Comparison of ENCODE assay signal across 6 cellular contexts in the genomic region with DNA sequence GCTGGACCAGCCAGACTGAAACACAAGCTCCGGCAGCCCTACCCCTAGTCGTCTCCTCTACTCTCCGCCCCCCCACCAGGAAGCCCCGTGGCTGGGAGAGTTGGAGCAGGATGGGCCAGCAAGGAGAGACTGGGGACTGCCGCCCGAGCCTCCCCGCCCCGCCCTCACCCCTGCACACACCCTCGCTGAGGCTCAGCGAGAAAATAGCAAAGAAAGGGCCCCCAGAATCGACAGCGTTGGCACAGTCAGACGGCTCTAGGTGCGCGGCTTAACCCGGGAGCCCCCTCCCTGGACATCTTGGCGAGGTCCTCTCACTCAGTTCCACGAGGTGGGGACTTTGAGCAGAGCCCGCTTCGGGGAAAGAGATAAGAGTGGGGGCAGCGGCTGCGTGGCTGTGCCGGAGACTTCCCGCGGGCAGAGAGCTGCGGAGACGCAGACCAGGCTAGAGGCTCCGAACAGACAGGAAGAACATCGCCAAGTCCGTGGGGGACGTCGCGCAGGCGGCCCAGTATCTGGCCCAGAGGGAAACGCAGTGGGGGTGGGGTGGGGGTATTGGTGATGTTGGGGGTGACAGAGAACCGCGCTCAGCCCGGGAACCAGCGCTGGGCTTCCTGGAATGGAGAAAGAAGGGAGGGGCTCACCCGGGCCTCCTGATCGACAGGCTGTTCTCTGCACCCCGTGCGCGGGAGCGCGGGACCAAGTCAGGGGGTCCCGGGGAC. TPM values are rescaled to one million over a fixed set of nuclear protein-coding genes. Genes with fewer than 3 reads are reported as not detected.
A peak's percentile ranks its signal among the peaks of the same experiment; 100 is the strongest.
DNase-seq lines count a peak whose midpoint lies in the region; ATAC-seq and TF ChIP-seq lines count a peak whose summit lies in the region.

No MANE protein-coding gene starts in this region.

- TF ChIP-seq CTCF in AG09309 (IDR thresholded peaks at IDR 0.05; ENCODE audit: control insufficient read depth, insufficient read depth, low read depth, low read length, missing control alignments): no peak
- no peak for TF ChIP-seq CTCF in WI38 (IDR thresholded peaks at IDR 0.05; ENCODE audit: low read depth, low read length)
- no peak for TF ChIP-seq CTCF in kidney epithelial cell (IDR thresholded peaks at IDR 0.05; ENCODE audit: insufficient read depth, low read length, poor library complexity, severe bottlenecking)

- H3K27me3 ChIP-seq in kidney epithelial cell (ENCODE audit: control insufficient read depth, insufficient read depth, low read length): peaks cover 7% of the 10 kb centered on the region

- no peaks in the 10 kb centered on the region for H3K36me3 ChIP-seq in kidney epithelial cell (ENCODE audit: control insufficient read depth, insufficient read depth, low read length)

- ATAC-seq in GM21529 (IDR thresholded peaks at IDR 0.05; ENCODE audit: unreplicated experiment) (no peak), HG03520 (IDR thresholded peaks at IDR 0.05; ENCODE audit: unreplicated experiment) (no peak)

- DNase-seq in AG09309 (ENCODE audit: low read depth) (no peak), kidney epithelial cell (ENCODE audit: low read depth) (no peak), COR-L47 (lab: John Stamatoyannopoulos, UW) (no peak)

- H3K4me3 ChIP-seq in AG09309 (ENCODE audit: control insufficient read depth, low read depth, low read length) (peak overlapping the region; percentile 44), WI38 (ENCODE audit: low read depth, low read length) (peak overlapping the region; percentile 64), kidney epithelial cell (ENCODE audit: low read depth, low read length) (peak overlapping the region; percentile 42)

RNA-seq across cellular contexts. Expression of a gene that starts 1.0 kb away (rescaled TPM):
- total RNA-seq in kidney epithelial cell: 2.9 and 4.4 TPM in 2 replicates

RNA-seq across cellular contexts. Expression of a gene that starts 19.1 kb away (rescaled TPM):
- total RNA-seq in kidney epithelial cell: 15.8 and 17.5 TPM in 2 replicates

RNA-seq across cellular contexts. Expression of a gene that starts 39.7 kb away (rescaled TPM):
- total RNA-seq in kidney epithelial cell: 4,909 and 5,323 TPM in 2 replicates

RNA-seq across cellular contexts. Expression of a gene that starts 56.6 kb away (rescaled TPM):
- not detected in 2 replicates for total RNA-seq in kidney epithelial cell

RNA-seq across cellular contexts. Expression of a gene that starts 56.9 kb away (rescaled TPM):
- total RNA-seq in kidney epithelial cell: 2.2 and 6.0 TPM in 2 replicates
